ENCODE assay signal across 16 cellular contexts in the genomic region with DNA sequence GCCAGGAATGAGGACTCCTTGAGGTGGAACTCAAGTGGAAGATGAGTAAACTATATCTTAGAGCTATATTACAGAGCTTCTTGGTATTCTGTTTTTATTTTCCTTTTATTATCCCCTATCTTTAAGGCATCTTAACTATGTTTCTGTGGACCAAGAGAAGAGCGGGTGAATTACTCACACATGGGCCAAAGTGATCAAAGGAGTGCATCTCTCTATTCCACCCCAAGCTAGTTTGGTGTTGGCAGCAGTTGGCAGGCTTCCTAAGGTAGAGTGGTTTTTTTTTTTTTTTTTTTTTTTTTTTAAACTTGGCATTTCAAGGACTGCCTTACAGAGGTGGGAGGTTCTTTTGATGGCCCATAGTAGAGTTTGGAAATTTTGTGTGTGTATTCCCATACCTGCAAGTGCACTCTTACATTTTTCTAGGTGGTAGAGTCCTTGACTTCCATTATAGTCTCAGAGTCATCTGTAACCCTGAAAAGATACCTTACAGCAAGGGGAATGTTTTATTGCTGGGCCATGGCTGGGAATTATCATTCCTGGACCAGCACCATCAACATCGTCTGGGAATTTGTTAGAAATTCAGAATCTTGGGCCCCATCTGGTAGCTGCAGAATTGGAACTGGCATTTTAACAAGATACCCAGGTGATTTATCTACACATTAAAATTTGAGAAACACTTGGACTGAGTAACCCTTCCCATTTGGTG. TPM values are rescaled to one million over a fixed set of nuclear protein-coding genes. Genes with fewer than 3 reads are reported as not detected.
A peak's percentile ranks its signal among the peaks of the same experiment; 100 is the strongest.
DNase-seq lines count a peak whose midpoint lies in the region; ATAC-seq and TF ChIP-seq lines count a peak whose summit lies in the region.
"Had no signal": no experiment of that assay in that cellular context is flagged by ENCODE, and none has a peak within 500 bp of the region (broad histone marks: within the 10 kb centered on the region; RNA-seq: fewer than 3 reads in every experiment).

No MANE protein-coding gene starts in this region.

- no peaks in the 10 kb centered on the region for H3K27me3 Mint-ChIP-seq in activated CD8-positive, alpha-beta memory T cell treated with anti-CD3 and anti-CD28 coated beads, Interleukin-2, amount 10 ng/mL, durations not matched to agents 7 days and 5 days
- H3K27me3 Mint-ChIP-seq in HFFc6 (ENCODE audit: insufficient read depth), result peaks cover 1% of the 10 kb centered on the region; the same call in 1 of the 2 replicates
- H3K27me3 Mint-ChIP-seq: activated CD4-positive, alpha-beta T cell treated with anti-CD3 and anti-CD28 coated beads, Interleukin-2, amount 10 ng/mL, durations not matched to agents 7 days and 5 days had no signal

- no peak for DNase-seq in activated CD8-positive, alpha-beta memory T cell treated with anti-CD3 and anti-CD28 coated beads, Interleukin-2, amount 10 ng/mL, durations not matched to agents 7 days and 5 days
- no peak for DNase-seq in activated CD8-positive, alpha-beta memory T cell treated with anti-CD3 and anti-CD28 coated beads for 24 hours
- DNase-seq in HFFc6, result peak; percentile 18
- no peak for DNase-seq in osteoblast (ENCODE audit: insufficient read length, low spot score, missing footprints)
- DNase-seq in medulla oblongata (ENCODE audit: extremely low spot score), result no peak
- DNase-seq in body of pancreas, result no peak
- DNase-seq: activated CD4-positive, alpha-beta T cell treated with anti-CD3 and anti-CD28 coated beads, Interleukin-2, amount 10 ng/mL, durations not matched to agents 7 days and 5 days; anterior cingulate cortex; CD8-positive, alpha-beta T cell; hippocampal formation; NCI-H2081; posterior cingulate gyrus; stimulated activated CD4-positive, alpha-beta T cell treated with anti-CD3 and anti-CD28 coated beads, Interleukin-4, amount 100 ng/mL, for 1 hour had no signal

- no peaks in the 10 kb centered on the region for H4K20me1 ChIP-seq in osteoblast (ENCODE audit: insufficient read depth, low read length)

- TF ChIP-seq POLR2A in body of pancreas (IDR thresholded peaks at IDR 0.05), result no peak

- H3K9me3 Mint-ChIP-seq in activated CD8-positive, alpha-beta memory T cell treated with anti-CD3 and anti-CD28 coated beads, Interleukin-2, amount 10 ng/mL, durations not matched to agents 7 days and 5 days (ENCODE audit: low read depth), result no peaks in the 10 kb centered on the region
- no peaks in the 10 kb centered on the region for H3K9me3 Mint-ChIP-seq in HFFc6
- H3K9me3 Mint-ChIP-seq: activated CD4-positive, alpha-beta T cell treated with anti-CD3 and anti-CD28 coated beads, Interleukin-2, amount 10 ng/mL, durations not matched to agents 7 days and 5 days; CD8-positive, alpha-beta T cell; nephron had no signal

- H3K36me3 ChIP-seq in osteoblast (ENCODE audit: insufficient read depth, low read length), result no peaks in the 10 kb centered on the region
- H3K36me3 ChIP-seq in body of pancreas (replicated peaks in 1 of 2; ENCODE audit: insufficient read depth in 1 of 2, low read depth in 2 of 2), result no peaks in the 10 kb centered on the region

- no peak overlapping the region for H2AFZ ChIP-seq in osteoblast (ENCODE audit: low read length)

- H3K4me1 ChIP-seq in osteoblast (ENCODE audit: insufficient read depth, low read length) (peaks cover 56% of the 10 kb centered on the region), body of pancreas (peaks cover 43% of the 10 kb centered on the region)

- H3K27me3 ChIP-seq in osteoblast (ENCODE audit: insufficient read depth, low read length) (no peaks in the 10 kb centered on the region), body of pancreas (no peaks in the 10 kb centered on the region)

- H3K36me3 Mint-ChIP-seq in activated CD8-positive, alpha-beta memory T cell treated with anti-CD3 and anti-CD28 coated beads, Interleukin-2, amount 10 ng/mL, durations not matched to agents 7 days and 5 days, result peaks cover 7% of the 10 kb centered on the region
- no peaks in the 10 kb centered on the region for H3K36me3 Mint-ChIP-seq in HFFc6 (ENCODE audit: low read depth)

- H3K9me3 ChIP-seq in osteoblast (ENCODE audit: low read depth, low read length) (no peaks in the 10 kb centered on the region), body of pancreas (no peaks in the 10 kb centered on the region)

- peak overlapping the region; percentile 75 for H3K27ac Mint-ChIP-seq in activated CD8-positive, alpha-beta memory T cell treated with anti-CD3 and anti-CD28 coated beads, Interleukin-2, amount 10 ng/mL, durations not matched to agents 7 days and 5 days
- peak overlapping the region; percentile 10; the same call in 1 of the 2 replicates for H3K27ac Mint-ChIP-seq in HFFc6
- H3K27ac Mint-ChIP-seq: activated CD4-positive, alpha-beta T cell treated with anti-CD3 and anti-CD28 coated beads, Interleukin-2, amount 10 ng/mL, durations not matched to agents 7 days and 5 days; CD8-positive, alpha-beta T cell had no signal

- H3K4me3 Mint-ChIP-seq in activated CD8-positive, alpha-beta memory T cell treated with anti-CD3 and anti-CD28 coated beads, Interleukin-2, amount 10 ng/mL, durations not matched to agents 7 days and 5 days, result no peak overlapping the region
- H3K4me3 Mint-ChIP-seq in HFFc6, result 0 out of 2 replicates have a peak overlapping the region, but pooled peaks have one; percentile 10
- H3K4me3 Mint-ChIP-seq: activated CD4-positive, alpha-beta T cell treated with anti-CD3 and anti-CD28 coated beads, Interleukin-2, amount 10 ng/mL, durations not matched to agents 7 days and 5 days; CD8-positive, alpha-beta T cell; nephron had no signal

- WGBS in body of pancreas, 2 donors, result 92 to 100% methylated on average over 2 of the region's 2 CpGs

- peak overlapping the region; percentile 55 for H3K27ac ChIP-seq in osteoblast (ENCODE audit: low read depth, low read length)
- H3K27ac ChIP-seq in body of pancreas, result no peak overlapping the region

- CTCF ChIA-PET in activated CD8-positive, alpha-beta memory T cell treated with anti-CD3 and anti-CD28 coated beads, Interleukin-2, amount 10 ng/mL, durations not matched to agents 7 days and 5 days (lab: Charles Lee), result interaction anchor here (0.8 to 2.1 kb wide), 7 partner anchors 9 to 108 kb away, joined by 3 to 10 read pairs (median 3); a partner anchor contains a TSS

- TF ChIP-seq CTCF in HFFc6 (IDR thresholded peaks at IDR 0.05), result no peak
- no peak for TF ChIP-seq CTCF in osteoblast (IDR thresholded peaks at IDR 0.05; ENCODE audit: extremely low read depth, low read depth, low read length)
- no peak for TF ChIP-seq CTCF in body of pancreas (IDR thresholded peaks at IDR 0.05)

- no peak overlapping the region for H3K4me2 ChIP-seq in osteoblast (ENCODE audit: insufficient read depth, low read length)

- no peak overlapping the region for H3K4me3 ChIP-seq in osteoblast (ENCODE audit: insufficient read depth, low read length)
- H3K4me3 ChIP-seq in body of pancreas, result no peak overlapping the region

- H3K4me1 Mint-ChIP-seq in activated CD8-positive, alpha-beta memory T cell treated with anti-CD3 and anti-CD28 coated beads, Interleukin-2, amount 10 ng/mL, durations not matched to agents 7 days and 5 days, result peaks cover 81% of the 10 kb centered on the region
- H3K4me1 Mint-ChIP-seq in HFFc6 (ENCODE audit: low read depth), result peaks cover 90% of the 10 kb centered on the region

- intact Hi-C loops in body of pancreas (cut with DNase I), result loop anchor here (10.0 kb wide), 1 partner anchor 46 kb away; a partner anchor contains a TSS

- ATAC-seq in activated CD8-positive, alpha-beta memory T cell treated with anti-CD3 and anti-CD28 coated beads, Interleukin-2, amount 10 ng/mL, durations not matched to agents 7 days and 5 days, result no peak
- ATAC-seq in SK-N-SH treated with all-trans-retinoic acid at 6 μM for 48 hours (peak; percentile 11; the same call in 2 of the 3 replicates), body of pancreas (no peak), GM21717 (IDR thresholded peaks at IDR 0.05; ENCODE audit: unreplicated experiment) (no peak)

- no peaks in the 10 kb centered on the region for H3K79me2 ChIP-seq in osteoblast (ENCODE audit: insufficient read depth, low read length)

TF ChIP-seq in SK-N-SH treated with all-trans-retinoic acid at 6 μM for 48 hours, 23 proteins besides CTCF, POLR2A, EP300 and RAD21 (continues in another document):
- no peak for TF ChIP-seq RARB (CRISPR knock-in tag; IDR thresholded peaks at IDR 0.05)
- TF ChIP-seq ZNF8 (CRISPR knock-in tag; IDR thresholded peaks at IDR 0.05), result no peak
- no peak for TF ChIP-seq TCF4 (CRISPR knock-in tag; IDR thresholded peaks at IDR 0.05; ENCODE audit: borderline replicate concordance)
- no peak for TF ChIP-seq BACH2 (CRISPR knock-in tag; IDR thresholded peaks at IDR 0.05; ENCODE audit: borderline replicate concordance)
- TF ChIP-seq, protein P1, sequence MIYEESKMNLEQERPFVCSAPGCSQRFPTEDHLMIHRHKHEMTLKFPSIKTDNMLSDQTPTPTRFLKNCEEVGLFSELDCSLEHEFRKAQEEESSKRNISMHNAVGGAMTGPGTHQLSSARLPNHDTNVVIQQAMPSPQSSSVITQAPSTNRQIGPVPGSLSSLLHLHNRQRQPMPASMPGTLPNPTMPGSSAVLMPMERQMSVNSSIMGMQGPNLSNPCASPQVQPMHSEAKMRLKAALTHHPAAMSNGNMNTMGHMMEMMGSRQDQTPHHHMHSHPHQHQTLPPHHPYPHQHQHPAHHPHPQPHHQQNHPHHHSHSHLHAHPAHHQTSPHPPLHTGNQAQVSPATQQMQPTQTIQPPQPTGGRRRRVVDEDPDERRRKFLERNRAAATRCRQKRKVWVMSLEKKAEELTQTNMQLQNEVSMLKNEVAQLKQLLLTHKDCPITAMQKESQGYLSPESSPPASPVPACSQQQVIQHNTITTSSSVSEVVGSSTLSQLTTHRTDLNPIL (CRISPR knock-in tag; IDR thresholded peaks at IDR 0.05; ENCODE audit: low read depth), result no peak
- TF ChIP-seq, protein P2, sequence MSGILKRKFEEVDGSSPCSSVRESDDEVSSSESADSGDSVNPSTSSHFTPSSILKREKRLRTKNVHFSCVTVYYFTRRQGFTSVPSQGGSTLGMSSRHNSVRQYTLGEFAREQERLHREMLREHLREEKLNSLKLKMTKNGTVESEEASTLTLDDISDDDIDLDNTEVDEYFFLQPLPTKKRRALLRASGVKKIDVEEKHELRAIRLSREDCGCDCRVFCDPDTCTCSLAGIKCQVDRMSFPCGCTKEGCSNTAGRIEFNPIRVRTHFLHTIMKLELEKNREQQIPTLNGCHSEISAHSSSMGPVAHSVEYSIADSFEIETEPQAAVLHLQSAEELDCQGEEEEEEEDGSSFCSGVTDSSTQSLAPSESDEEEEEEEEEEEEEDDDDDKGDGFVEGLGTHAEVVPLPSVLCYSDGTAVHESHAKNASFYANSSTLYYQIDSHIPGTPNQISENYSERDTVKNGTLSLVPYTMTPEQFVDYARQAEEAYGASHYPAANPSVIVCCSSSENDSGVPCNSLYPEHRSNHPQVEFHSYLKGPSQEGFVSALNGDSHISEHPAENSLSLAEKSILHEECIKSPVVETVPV (CRISPR knock-in tag; IDR thresholded peaks at IDR 0.05), result no peak
- TF ChIP-seq ESRRG (CRISPR knock-in tag; IDR thresholded peaks at IDR 0.05), result no peak
- no peak; the same call in 1 of the 2 replicates for TF ChIP-seq ISL1 (CRISPR knock-in tag; IDR thresholded peaks at IDR 0.05)

RNA-seq across cellular contexts. Expression of a gene that starts 51.0 kb away (rescaled TPM):
- total RNA-seq in activated CD8-positive, alpha-beta memory T cell treated with anti-CD3 and anti-CD28 coated beads, Interleukin-2, amount 10 ng/mL, durations not matched to agents 7 days and 5 days, result 10 to 100 TPM; 12.6 to 38.9 TPM
- total RNA-seq in HFFc6 (2021; fragmentation: NEBNext Ultra II Directional; extraction: Animal tissue kit (Norgen Biotek cat#: 25700)), result 1 to 10 TPM; 2.3 to 3.6 (median 3.1) TPM
- total RNA-seq in osteoblast (6.2 and 7.6 TPM in 2 replicates), body of pancreas (10 to 100 TPM; 12.5 to 14.2 TPM)
